Comparison of ENCODE assay signal across 8 cellular contexts in genomic region chr10:28533571-28534304, GRCh38. TPM values are rescaled to one million over a fixed set of nuclear protein-coding genes. Genes with fewer than 3 reads are reported as not detected.
DNase-seq lines count a peak whose midpoint lies in the region; ATAC-seq and TF ChIP-seq lines count a peak whose summit lies in the region.

No MANE protein-coding gene starts in this region.

- no peaks in the 10 kb centered on the region for H3K27me3 ChIP-seq in GM23338 (ENCODE audit: insufficient read depth)

- peak overlapping the region; percentile 84 for H3K4me3 ChIP-seq in GM23338

- ATAC-seq in GM23338 (peak; percentile 10), GM18517 (IDR thresholded peaks at IDR 0.05; ENCODE audit: unreplicated experiment) (no peak)
- ATAC-seq in activated CD8-positive, alpha-beta T cell treated with anti-CD3 and anti-CD28 coated beads, Interleukin-2, amount 10 ng/mL, durations not matched to agents 7 days and 5 days, result peak; percentile 25

- CTCF ChIA-PET in activated CD8-positive, alpha-beta T cell treated with anti-CD3 and anti-CD28 coated beads, Interleukin-2, amount 10 ng/mL, durations not matched to agents 7 days and 5 days (lab: Charles Lee), result interaction anchor here (1.0 kb wide), 1 partner anchor 94 kb away, joined by 3 read pairs; no protein-coding TSS in a partner anchor

- no peaks in the 10 kb centered on the region for H3F3A ChIP-seq in GM23338 (replicated peaks; ENCODE audit: low read depth)

- H2AFZ ChIP-seq in GM23338, result no peak overlapping the region

- peaks cover 63% of the 10 kb centered on the region for H3K79me2 ChIP-seq in GM23338 (replicated peaks; ENCODE audit: insufficient read depth)

- peaks cover 35% of the 10 kb centered on the region for H3K4me1 Mint-ChIP-seq in GM23338
- H3K4me1 Mint-ChIP-seq in activated CD8-positive, alpha-beta T cell treated with anti-CD3 and anti-CD28 coated beads, Interleukin-2, amount 10 ng/mL, durations not matched to agents 7 days and 5 days (ENCODE audit: low read depth), result peaks cover 63% of the 10 kb centered on the region

- in situ Hi-C loops in Caki2 (cut with HindIII; ENCODE audit: low pct_unique_long_range_greater_than_20kb, low sequenced_read_pairs), result no loop called here

- peaks cover 11% of the 10 kb centered on the region; the same call in 1 of the 2 replicates for H3K4me1 ChIP-seq in GM23338 (ENCODE audit: insufficient read depth)

- no peaks in the 10 kb centered on the region for H3K9me2 ChIP-seq in GM23338 (ENCODE audit: insufficient read depth)

- H4K20me1 ChIP-seq in GM23338 (replicated peaks; ENCODE audit: insufficient read depth), result peaks cover 24% of the 10 kb centered on the region

- TF ChIP-seq CTCF in GM23338 (conservative IDR thresholded peaks at IDR 0.05; ENCODE audit: low read depth in 2 of 2), result no peak

- peak overlapping the region; percentile 97 for H3K27ac Mint-ChIP-seq in GM23338
- H3K27ac Mint-ChIP-seq in activated CD8-positive, alpha-beta T cell treated with anti-CD3 and anti-CD28 coated beads, Interleukin-2, amount 10 ng/mL, durations not matched to agents 7 days and 5 days, result peak overlapping the region; percentile 95

- H3K36me3 Mint-ChIP-seq in GM23338 (ENCODE audit: low read depth), result peaks cover 58% of the 10 kb centered on the region
- H3K36me3 Mint-ChIP-seq in activated CD8-positive, alpha-beta T cell treated with anti-CD3 and anti-CD28 coated beads, Interleukin-2, amount 10 ng/mL, durations not matched to agents 7 days and 5 days (ENCODE audit: low read depth), result peaks cover 73% of the 10 kb centered on the region

- POLR2A ChIA-PET in activated CD8-positive, alpha-beta T cell treated with anti-CD3 and anti-CD28 coated beads, Interleukin-2, amount 10 ng/mL, durations not matched to agents 7 days and 5 days (lab: Charles Lee), result interaction anchor here (0.6 to 2.7 kb wide), 2 partner anchors 11 to 32 kb away, joined by 3 to 23 read pairs; no protein-coding TSS in a partner anchor

- no peaks in the 10 kb centered on the region; the same call in 1 of the 3 replicates for H3K9me3 Mint-ChIP-seq in GM23338
- no peaks in the 10 kb centered on the region for H3K9me3 Mint-ChIP-seq in activated CD8-positive, alpha-beta T cell treated with anti-CD3 and anti-CD28 coated beads, Interleukin-2, amount 10 ng/mL, durations not matched to agents 7 days and 5 days (ENCODE audit: insufficient read depth)

- peak overlapping the region; percentile 96 for H3K4me3 Mint-ChIP-seq in GM23338
- H3K4me3 Mint-ChIP-seq in activated CD8-positive, alpha-beta T cell treated with anti-CD3 and anti-CD28 coated beads, Interleukin-2, amount 10 ng/mL, durations not matched to agents 7 days and 5 days, result peak overlapping the region; percentile 98

- H3K36me3 ChIP-seq in GM23338 (ENCODE audit: insufficient read depth), result peaks cover 37% of the 10 kb centered on the region

- DNase-seq in Caki2 (ENCODE audit: low read depth) (peak; percentile 39), GM23338 (ENCODE audit: low spot score) (peak; percentile 72), MV-4-11 (lab: John Stamatoyannopoulos, UW) (peak; percentile 40), ecto neural progenitor cell (ENCODE audit: low spot score) (peak; percentile 76), lung microvascular endothelial cell (ENCODE audit: low read depth in 2 of 2) (peak; percentile 49 to 61)
- DNase-seq in activated CD8-positive, alpha-beta T cell treated with anti-CD3 and anti-CD28 coated beads, Interleukin-2, amount 10 ng/mL, durations not matched to agents 7 days and 5 days, result peak; percentile 78
- peak; percentile 43 to 60 (median 47) for DNase-seq in stimulated activated CD4-positive, alpha-beta T cell treated with anti-CD3 and anti-CD28 coated beads, TNF-alpha, amount 100 ng/mL, for 24 hours (ENCODE audit: low read depth in 3 of 3)

- H3K27me3 Mint-ChIP-seq in GM23338 (ENCODE audit: insufficient read depth, low read depth, poor library complexity), result peaks cover 8% of the 10 kb centered on the region
- H3K27me3 Mint-ChIP-seq in activated CD8-positive, alpha-beta T cell treated with anti-CD3 and anti-CD28 coated beads, Interleukin-2, amount 10 ng/mL, durations not matched to agents 7 days and 5 days (ENCODE audit: low read depth), result no peaks in the 10 kb centered on the region

- H3K4me2 ChIP-seq in GM23338, result peak overlapping the region; percentile 95

- peak overlapping the region; percentile 90 for H3K27ac ChIP-seq in GM23338 (ENCODE audit: low read depth)

TF ChIP-seq in GM23338, 12 proteins besides CTCF, POLR2A, EP300 and RAD21 (continues in another document):
- TF ChIP-seq REST (IDR thresholded peaks at IDR 0.05; ENCODE audit: unreplicated experiment) (no peak), CREB1 (CRISPR knock-in tag; IDR thresholded peaks at IDR 0.05; ENCODE audit: low read depth) (no peak), EZH2phosphoT487 (IDR thresholded peaks at IDR 0.05; ENCODE audit: unreplicated experiment) (no peak), POLR2AphosphoS5 (IDR thresholded peaks at IDR 0.05; ENCODE audit: low read depth) (no peak), ZNF114 (CRISPR knock-in tag; IDR thresholded peaks at IDR 0.05) (no peak), NANOG (IDR thresholded peaks at IDR 0.05; ENCODE audit: borderline replicate concordance) (no peak), EZH2 (IDR thresholded peaks at IDR 0.05; ENCODE audit: low read depth, unreplicated experiment) (no peak), STAT1 (IDR thresholded peaks at IDR 0.05; ENCODE audit: unreplicated experiment) (no peak)

RNA-seq across cellular contexts. Expression of gene WAC, which starts 0.8 kb away (rescaled TPM):
- 15.3 and 39.5 TPM in 2 replicates for total RNA-seq in Caki2 (2014; rRNA removed; shearing (Covaris generic); ENCODE audit: low replicate concordance)
- total RNA-seq in GM23338 (2014; rRNA removed; shearing (Covaris generic)), result 106 and 116 TPM in 2 replicates
- 52.8 and 59.4 TPM in 2 replicates for polyA plus RNA-seq in GM23338 (2016; fragmentation: Nextera tagmentation; extraction: Ambion mirVana)
- 100 to 1,000 TPM; 126 to 131 TPM for total RNA-seq in activated CD8-positive, alpha-beta T cell treated with anti-CD3 and anti-CD28 coated beads, Interleukin-2, amount 10 ng/mL, durations not matched to agents 7 days and 5 days
- 32.3 and 47.2 TPM in 2 replicates for total RNA-seq in lung microvascular endothelial cell
